In the genomic region with DNA sequence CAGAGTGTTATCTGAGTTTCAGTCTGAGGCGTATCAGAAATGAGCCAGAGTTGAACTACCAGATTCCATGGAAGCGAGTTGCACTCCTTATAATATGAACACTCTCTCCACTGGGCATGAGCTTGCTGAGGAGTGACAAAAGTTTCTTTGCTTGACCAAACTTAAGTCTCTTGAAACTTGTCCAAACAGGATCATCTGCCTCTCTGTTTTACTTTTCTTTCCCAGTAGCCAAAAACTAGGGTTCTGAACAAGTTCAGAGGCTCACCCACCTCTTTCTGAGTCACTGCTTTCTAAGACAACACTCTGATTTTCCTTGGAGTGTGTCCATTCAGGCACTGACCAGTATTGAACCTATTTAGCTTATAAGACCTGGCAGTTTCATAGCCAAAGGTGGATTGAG, we compare ENCODE assay signal across 1 cellular context.
TF ChIP-seq lines count a peak whose summit lies in the region.

No MANE protein-coding gene starts in this region.

TF ChIP-seq in H1, 55 proteins besides CTCF, POLR2A, EP300 and RAD21 (continued from another document):
- TF ChIP-seq, protein P1, sequence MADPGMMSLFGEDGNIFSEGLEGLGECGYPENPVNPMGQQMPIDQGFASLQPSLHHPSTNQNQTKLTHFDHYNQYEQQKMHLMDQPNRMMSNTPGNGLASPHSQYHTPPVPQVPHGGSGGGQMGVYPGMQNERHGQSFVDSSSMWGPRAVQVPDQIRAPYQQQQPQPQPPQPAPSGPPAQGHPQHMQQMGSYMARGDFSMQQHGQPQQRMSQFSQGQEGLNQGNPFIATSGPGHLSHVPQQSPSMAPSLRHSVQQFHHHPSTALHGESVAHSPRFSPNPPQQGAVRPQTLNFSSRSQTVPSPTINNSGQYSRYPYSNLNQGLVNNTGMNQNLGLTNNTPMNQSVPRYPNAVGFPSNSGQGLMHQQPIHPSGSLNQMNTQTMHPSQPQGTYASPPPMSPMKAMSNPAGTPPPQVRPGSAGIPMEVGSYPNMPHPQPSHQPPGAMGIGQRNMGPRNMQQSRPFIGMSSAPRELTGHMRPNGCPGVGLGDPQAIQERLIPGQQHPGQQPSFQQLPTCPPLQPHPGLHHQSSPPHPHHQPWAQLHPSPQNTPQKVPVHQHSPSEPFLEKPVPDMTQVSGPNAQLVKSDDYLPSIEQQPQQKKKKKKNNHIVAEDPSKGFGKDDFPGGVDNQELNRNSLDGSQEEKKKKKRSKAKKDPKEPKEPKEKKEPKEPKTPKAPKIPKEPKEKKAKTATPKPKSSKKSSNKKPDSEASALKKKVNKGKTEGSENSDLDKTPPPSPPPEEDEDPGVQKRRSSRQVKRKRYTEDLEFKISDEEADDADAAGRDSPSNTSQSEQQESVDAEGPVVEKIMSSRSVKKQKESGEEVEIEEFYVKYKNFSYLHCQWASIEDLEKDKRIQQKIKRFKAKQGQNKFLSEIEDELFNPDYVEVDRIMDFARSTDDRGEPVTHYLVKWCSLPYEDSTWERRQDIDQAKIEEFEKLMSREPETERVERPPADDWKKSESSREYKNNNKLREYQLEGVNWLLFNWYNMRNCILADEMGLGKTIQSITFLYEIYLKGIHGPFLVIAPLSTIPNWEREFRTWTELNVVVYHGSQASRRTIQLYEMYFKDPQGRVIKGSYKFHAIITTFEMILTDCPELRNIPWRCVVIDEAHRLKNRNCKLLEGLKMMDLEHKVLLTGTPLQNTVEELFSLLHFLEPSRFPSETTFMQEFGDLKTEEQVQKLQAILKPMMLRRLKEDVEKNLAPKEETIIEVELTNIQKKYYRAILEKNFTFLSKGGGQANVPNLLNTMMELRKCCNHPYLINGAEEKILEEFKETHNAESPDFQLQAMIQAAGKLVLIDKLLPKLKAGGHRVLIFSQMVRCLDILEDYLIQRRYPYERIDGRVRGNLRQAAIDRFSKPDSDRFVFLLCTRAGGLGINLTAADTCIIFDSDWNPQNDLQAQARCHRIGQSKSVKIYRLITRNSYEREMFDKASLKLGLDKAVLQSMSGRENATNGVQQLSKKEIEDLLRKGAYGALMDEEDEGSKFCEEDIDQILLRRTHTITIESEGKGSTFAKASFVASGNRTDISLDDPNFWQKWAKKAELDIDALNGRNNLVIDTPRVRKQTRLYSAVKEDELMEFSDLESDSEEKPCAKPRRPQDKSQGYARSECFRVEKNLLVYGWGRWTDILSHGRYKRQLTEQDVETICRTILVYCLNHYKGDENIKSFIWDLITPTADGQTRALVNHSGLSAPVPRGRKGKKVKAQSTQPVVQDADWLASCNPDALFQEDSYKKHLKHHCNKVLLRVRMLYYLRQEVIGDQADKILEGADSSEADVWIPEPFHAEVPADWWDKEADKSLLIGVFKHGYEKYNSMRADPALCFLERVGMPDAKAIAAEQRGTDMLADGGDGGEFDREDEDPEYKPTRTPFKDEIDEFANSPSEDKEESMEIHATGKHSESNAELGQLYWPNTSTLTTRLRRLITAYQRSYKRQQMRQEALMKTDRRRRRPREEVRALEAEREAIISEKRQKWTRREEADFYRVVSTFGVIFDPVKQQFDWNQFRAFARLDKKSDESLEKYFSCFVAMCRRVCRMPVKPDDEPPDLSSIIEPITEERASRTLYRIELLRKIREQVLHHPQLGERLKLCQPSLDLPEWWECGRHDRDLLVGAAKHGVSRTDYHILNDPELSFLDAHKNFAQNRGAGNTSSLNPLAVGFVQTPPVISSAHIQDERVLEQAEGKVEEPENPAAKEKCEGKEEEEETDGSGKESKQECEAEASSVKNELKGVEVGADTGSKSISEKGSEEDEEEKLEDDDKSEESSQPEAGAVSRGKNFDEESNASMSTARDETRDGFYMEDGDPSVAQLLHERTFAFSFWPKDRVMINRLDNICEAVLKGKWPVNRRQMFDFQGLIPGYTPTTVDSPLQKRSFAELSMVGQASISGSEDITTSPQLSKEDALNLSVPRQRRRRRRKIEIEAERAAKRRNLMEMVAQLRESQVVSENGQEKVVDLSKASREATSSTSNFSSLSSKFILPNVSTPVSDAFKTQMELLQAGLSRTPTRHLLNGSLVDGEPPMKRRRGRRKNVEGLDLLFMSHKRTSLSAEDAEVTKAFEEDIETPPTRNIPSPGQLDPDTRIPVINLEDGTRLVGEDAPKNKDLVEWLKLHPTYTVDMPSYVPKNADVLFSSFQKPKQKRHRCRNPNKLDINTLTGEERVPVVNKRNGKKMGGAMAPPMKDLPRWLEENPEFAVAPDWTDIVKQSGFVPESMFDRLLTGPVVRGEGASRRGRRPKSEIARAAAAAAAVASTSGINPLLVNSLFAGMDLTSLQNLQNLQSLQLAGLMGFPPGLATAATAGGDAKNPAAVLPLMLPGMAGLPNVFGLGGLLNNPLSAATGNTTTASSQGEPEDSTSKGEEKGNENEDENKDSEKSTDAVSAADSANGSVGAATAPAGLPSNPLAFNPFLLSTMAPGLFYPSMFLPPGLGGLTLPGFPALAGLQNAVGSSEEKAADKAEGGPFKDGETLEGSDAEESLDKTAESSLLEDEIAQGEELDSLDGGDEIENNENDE (IDR thresholded peaks at IDR 0.05; ENCODE audit: insufficient replicate concordance, low read length) = no peak
- TF ChIP-seq, protein P2, sequence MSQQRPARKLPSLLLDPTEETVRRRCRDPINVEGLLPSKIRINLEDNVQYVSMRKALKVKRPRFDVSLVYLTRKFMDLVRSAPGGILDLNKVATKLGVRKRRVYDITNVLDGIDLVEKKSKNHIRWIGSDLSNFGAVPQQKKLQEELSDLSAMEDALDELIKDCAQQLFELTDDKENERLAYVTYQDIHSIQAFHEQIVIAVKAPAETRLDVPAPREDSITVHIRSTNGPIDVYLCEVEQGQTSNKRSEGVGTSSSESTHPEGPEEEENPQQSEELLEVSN (IDR thresholded peaks at IDR 0.05) = no peak
- TF ChIP-seq CHD1 (IDR thresholded peaks at IDR 0.05; ENCODE audit: low read depth, low read length) (no peak), GTF2F1 (IDR thresholded peaks at IDR 0.05; ENCODE audit: borderline replicate concordance, low read depth, low read length) (no peak)
